In genomic region chr14:20866963-20867362, GRCh38 we compare ENCODE assay signal across 11 cellular contexts. TPM values are rescaled to one million over a fixed set of nuclear protein-coding genes. Genes with fewer than 3 reads are reported as not detected.
DNase-seq lines count a peak whose midpoint lies in the region; ATAC-seq, FAIRE-seq and TF ChIP-seq lines count a peak whose summit lies in the region.
"Had no signal": no experiment of that assay in that cellular context is flagged by ENCODE, and none has a peak within 500 bp of the region (broad histone marks: within the 10 kb centered on the region; RNA-seq: fewer than 3 reads in every experiment).

No MANE protein-coding gene starts in this region.

- H3K27me3 ChIP-seq in heart right ventricle = peaks cover 0 to 18% (median 0%) of the 10 kb centered on the region in 7 donors
- H3K27me3 ChIP-seq: colonic mucosa had no signal

- peaks cover 4% of the 10 kb centered on the region for H3K36me3 Mint-ChIP-seq in glutamatergic neuron (ENCODE audit: unreplicated experiment)

- 1% methylated on average over 2 of the region's 2 CpGs for WGBS in heart right ventricle, 2 donors

- no peak overlapping the region for H3K27ac ChIP-seq in heart right ventricle
- H3K27ac ChIP-seq: colonic mucosa had no signal

- no peaks in the 10 kb centered on the region for H3K9me3 ChIP-seq in heart right ventricle
- H3K9me3 ChIP-seq: colonic mucosa had no signal

- H3K36me3 ChIP-seq in heart right ventricle = no peaks in the 10 kb centered on the region
- H3K36me3 ChIP-seq: colonic mucosa had no signal

- no peak overlapping the region for H3K27ac Mint-ChIP-seq in glutamatergic neuron (ENCODE audit: unreplicated experiment)

- intact Hi-C loops in heart right ventricle (cut with DNase I) = no loop called here
- intact Hi-C loops in cardiac septum (cut with DNase I) = no loop called here

- no peak for FAIRE-seq in urothelium cell line (lab: Jason Lieb, UNC)

- DNase-seq in heart right ventricle = no peak
- no peak for DNase-seq in cardiac septum (ENCODE audit: low spot score)
- DNase-seq in RKO (ENCODE audit: low spot score) = peak; percentile 34
- DNase-seq in glutamatergic neuron = peak; percentile 37
- DNase-seq in urothelium cell line (ENCODE audit: low spot score) = peak; percentile 37
- DNase-seq in NCI-H146 treated with DMSO at 0.1 percent for 48 hours (lab: John Stamatoyannopoulos, UW; ENCODE audit: unreplicated experiment) = no peak
- DNase-seq in T1000 (lab: John Stamatoyannopoulos, UW) = no peak
- DNase-seq: activated CD4-positive, CD25-positive, alpha-beta regulatory T cell treated with anti-CD3 and anti-CD28 coated beads, Interleukin-2, amount 50 U/mL, for 72 hours; colonic mucosa had no signal

- H3K4me1 ChIP-seq in heart right ventricle = no peaks in the 10 kb centered on the region
- H3K4me1 ChIP-seq: colonic mucosa had no signal

- H3K4me1 Mint-ChIP-seq in glutamatergic neuron (ENCODE audit: low read depth, unreplicated experiment) = no peaks in the 10 kb centered on the region

- no peak overlapping the region for H3K4me3 ChIP-seq in heart right ventricle
- H3K4me3 ChIP-seq: colonic mucosa had no signal

- no peak overlapping the region for H3K4me3 Mint-ChIP-seq in glutamatergic neuron (ENCODE audit: unreplicated experiment)

- ATAC-seq in heart right ventricle = peak in 1 of 8 donors; percentile 51
- ATAC-seq in HG03432 (IDR thresholded peaks at IDR 0.05; ENCODE audit: unreplicated experiment) = no peak

- H3K9me3 Mint-ChIP-seq in glutamatergic neuron (ENCODE audit: unreplicated experiment) = no peaks in the 10 kb centered on the region

- TF ChIP-seq CTCF in heart right ventricle (IDR thresholded peaks at IDR 0.05) = peak in 7 of 9 donors; percentile 27 to 52 (median 45)
- TF ChIP-seq CTCF in glutamatergic neuron (IDR thresholded peaks at IDR 0.05; ENCODE audit: partially characterized antibody, unreplicated experiment) = peak; percentile 53

- no peaks in the 10 kb centered on the region for H3K27me3 Mint-ChIP-seq in glutamatergic neuron (ENCODE audit: unreplicated experiment)

RNA-seq across cellular contexts. Expression of gene RNASE3, which starts 24.2 kb away (rescaled TPM):
- total RNA-seq in heart right ventricle = not detected
- polyA plus RNA-seq in heart right ventricle = under 1 TPM in 1 of 2 donors, not detected in 1; 0.06 TPM
- not detected for total RNA-seq in cardiac septum
- total RNA-seq in glutamatergic neuron (ENCODE audit: unreplicated experiment) = not detected
- total RNA-seq: colonic mucosa, myocyte had no signal

Comparison
In these comparisons a context has a peak if more than half of its experiments do, and no peak if none do; other contexts are left out.
1. DNase-seq: peak in RKO (single experiment), glutamatergic neuron (single experiment) and urothelium cell line (single experiment); none in heart right ventricle (0 of 2), cardiac septum (single experiment), NCI-H146 treated with DMSO at 0.1 percent for 48 hours (single experiment) and T1000 (single experiment).